17 cellular contexts compared by ENCODE assay signal in the genomic region with DNA sequence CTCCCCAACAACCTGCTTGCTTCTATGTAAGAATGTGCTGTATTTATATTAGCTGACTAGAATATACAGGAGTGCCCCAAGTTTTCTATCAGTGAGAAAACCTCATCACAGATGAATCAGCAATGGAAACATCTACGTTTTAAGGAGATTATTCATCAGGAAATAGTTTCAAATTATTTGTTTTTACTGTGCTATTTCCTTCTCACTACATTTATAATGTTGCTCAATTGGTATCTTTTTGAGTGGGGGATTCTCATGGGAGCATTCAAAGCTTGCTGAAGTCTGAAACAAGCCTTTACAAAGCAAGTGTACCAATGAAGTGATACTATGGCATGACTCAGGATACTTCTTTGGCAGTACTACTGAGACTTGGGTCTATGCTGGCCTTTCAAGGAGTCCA.
DNase-seq lines count a peak whose midpoint lies in the region; ATAC-seq, FAIRE-seq and TF ChIP-seq lines count a peak whose summit lies in the region.
"Had no signal": no experiment of that assay in that cellular context is flagged by ENCODE, and none has a peak within 500 bp of the region (broad histone marks: within the 10 kb centered on the region; RNA-seq: fewer than 3 reads in every experiment).

No MANE protein-coding gene starts in this region.

- peak overlapping the region; percentile 59 for H3K27ac ChIP-seq in mesenchymal stem cell (ENCODE audit: low read length, poor library complexity, severe bottlenecking)
- no peak overlapping the region for H3K27ac ChIP-seq in naive thymus-derived CD4-positive, alpha-beta T cell (ENCODE audit: low read depth, low read length)
- H3K27ac ChIP-seq: neutrophil, testis had no signal

- peaks cover 1% of the 10 kb centered on the region for H3K4me1 ChIP-seq in mesenchymal stem cell (ENCODE audit: control insufficient read depth, insufficient read depth, low read depth, low read length)
- no peaks in the 10 kb centered on the region for H3K4me1 ChIP-seq in naive thymus-derived CD4-positive, alpha-beta T cell (ENCODE audit: control insufficient read depth in 2 of 2, insufficient read depth in 2 of 2, low read length in 2 of 2)
- H3K4me1 ChIP-seq: testis had no signal

- H3K79me1 ChIP-seq in mesenchymal stem cell (replicated peaks; ENCODE audit: low read length, poor library complexity, severe bottlenecking), result no peaks in the 10 kb centered on the region

- H2BK15ac ChIP-seq in mesenchymal stem cell (ENCODE audit: low read depth, poor library complexity, severe bottlenecking), result no peak overlapping the region

- H4K91ac ChIP-seq in mesenchymal stem cell (ENCODE audit: low read length), result no peak overlapping the region

- no peak overlapping the region for H3K4me2 ChIP-seq in mesenchymal stem cell (ENCODE audit: low read length, poor library complexity, severe bottlenecking)

- CTCF ChIA-PET in naive thymus-derived CD4-positive, alpha-beta T cell (lab: Charles Lee), result no interaction called here

- H3K36me3 ChIP-seq in mesenchymal stem cell (ENCODE audit: control insufficient read depth in 1 of 2, insufficient read depth in 2 of 2, low read depth in 1 of 2, low read length in 2 of 2), result no peaks in the 10 kb centered on the region
- no peaks in the 10 kb centered on the region for H3K36me3 ChIP-seq in naive thymus-derived CD4-positive, alpha-beta T cell (ENCODE audit: control insufficient read depth in 2 of 3, insufficient read depth in 3 of 3, low read length in 3 of 3)
- H3K36me3 ChIP-seq: neutrophil had no signal

- H3K4me3 ChIP-seq in mesenchymal stem cell (ENCODE audit: insufficient read depth in 1 of 2, low read depth in 1 of 2, low read length in 2 of 2), result no peak overlapping the region
- no peak overlapping the region for H3K4me3 ChIP-seq in naive thymus-derived CD4-positive, alpha-beta T cell (ENCODE audit: low read length)
- H3K4me3 ChIP-seq: lung, testis had no signal

- H3K9me3 ChIP-seq in mesenchymal stem cell (ENCODE audit: control insufficient read depth, low read length), result no peaks in the 10 kb centered on the region
- no peaks in the 10 kb centered on the region for H3K9me3 ChIP-seq in naive thymus-derived CD4-positive, alpha-beta T cell (ENCODE audit: control insufficient read depth in 2 of 3, low read length in 3 of 3)
- H3K9me3 ChIP-seq: neutrophil, testis had no signal

- H4K8ac ChIP-seq in mesenchymal stem cell (ENCODE audit: low read length), result no peak overlapping the region

- H3K36me3 Mint-ChIP-seq in chondrocyte (ENCODE audit: low read depth), result no peaks in the 10 kb centered on the region
- no peaks in the 10 kb centered on the region for H3K36me3 Mint-ChIP-seq in naive thymus-derived CD4-positive, alpha-beta T cell

- DNase-seq in Caki2 (ENCODE audit: low read depth) (peak; percentile 46), LHCN-M2 (ENCODE audit: low read depth) (peak; percentile 91), chondrocyte (ENCODE audit: low spot score) (no peak), mesenchymal stem cell (peak; percentile 53), HTR-8/SVneo (ENCODE audit: insufficient read length, low spot score) (no peak)
- DNase-seq in naive thymus-derived CD4-positive, alpha-beta T cell, result no peak
- DNase-seq: activated CD4-positive, alpha-beta T cell treated with anti-CD3 and anti-CD28 coated beads, Interleukin-2, amount 50 U/mL, for 1 hour; aorta; hypothalamus; NCI-H1417; NCI-H446 treated with DMSO at 0.1 percent for 48 hours; testis had no signal

- no peaks in the 10 kb centered on the region for H3K9me3 Mint-ChIP-seq in chondrocyte (ENCODE audit: low read depth)
- H3K9me3 Mint-ChIP-seq in naive thymus-derived CD4-positive, alpha-beta T cell, result peaks cover 0 to 4% (median 0%) of the 10 kb centered on the region in 11 donors
- H3K9me3 Mint-ChIP-seq: activated T-helper 17 cell treated with anti-CD3 and anti-CD28 coated beads, Interleukin-2, amount 50 U/mL, for 72 hours had no signal

- no peak for FAIRE-seq in HTR-8/SVneo (lab: Jason Lieb, UNC)

- H2BK120ac ChIP-seq in mesenchymal stem cell (ENCODE audit: low read depth, low read length), result no peak overlapping the region

- H2AFZ ChIP-seq in mesenchymal stem cell (ENCODE audit: low read depth, low read length), result no peak overlapping the region

- no peak overlapping the region for H3K4ac ChIP-seq in mesenchymal stem cell (ENCODE audit: low read depth in 1 of 2, low read length in 2 of 2)

- no peak for TF ChIP-seq CTCF in chondrocyte (IDR thresholded peaks at IDR 0.05)

- POLR2A ChIA-PET in naive thymus-derived CD4-positive, alpha-beta T cell (lab: Charles Lee), result no interaction called here

- H3K4me3 Mint-ChIP-seq in chondrocyte (ENCODE audit: unreplicated experiment), result no peak overlapping the region
- H3K4me3 Mint-ChIP-seq in naive thymus-derived CD4-positive, alpha-beta T cell, result no peak overlapping the region
- H3K4me3 Mint-ChIP-seq: activated T-helper 17 cell treated with anti-CD3 and anti-CD28 coated beads, Interleukin-2, amount 50 U/mL, for 72 hours had no signal

- peak overlapping the region; percentile 78 for H3K27ac Mint-ChIP-seq in chondrocyte (ENCODE audit: unreplicated experiment)
- H3K27ac Mint-ChIP-seq in naive thymus-derived CD4-positive, alpha-beta T cell, result no peak overlapping the region
- H3K27ac Mint-ChIP-seq: activated T-helper 17 cell treated with anti-CD3 and anti-CD28 coated beads, Interleukin-2, amount 50 U/mL, for 72 hours had no signal

- H2BK12ac ChIP-seq in mesenchymal stem cell (ENCODE audit: low read length in 2 of 2), result no peak overlapping the region

- peak overlapping the region; percentile 70 for H3K9ac ChIP-seq in mesenchymal stem cell (ENCODE audit: low read length)

- H3K4me1 Mint-ChIP-seq in chondrocyte (ENCODE audit: low read depth), result peaks cover 33% of the 10 kb centered on the region
- H3K4me1 Mint-ChIP-seq in naive thymus-derived CD4-positive, alpha-beta T cell, result no peaks in the 10 kb centered on the region
- H3K4me1 Mint-ChIP-seq: activated T-helper 17 cell treated with anti-CD3 and anti-CD28 coated beads, Interleukin-2, amount 50 U/mL, for 72 hours had no signal

- no peaks in the 10 kb centered on the region for H3K27me3 Mint-ChIP-seq in chondrocyte (ENCODE audit: low read depth)
- H3K27me3 Mint-ChIP-seq in naive thymus-derived CD4-positive, alpha-beta T cell, result peaks cover 0 to 17% (median 14%) of the 10 kb centered on the region in 5 donors

- H3K18ac ChIP-seq in mesenchymal stem cell (ENCODE audit: low read depth in 1 of 2, low read length in 2 of 2), result no peak overlapping the region

- H3K23ac ChIP-seq in mesenchymal stem cell (ENCODE audit: low read length in 2 of 2), result no peak overlapping the region

- H3K27me3 ChIP-seq in mesenchymal stem cell (ENCODE audit: control insufficient read depth in 1 of 2, insufficient read depth in 1 of 2, low read length in 2 of 2), result no peaks in the 10 kb centered on the region
- H3K27me3 ChIP-seq in naive thymus-derived CD4-positive, alpha-beta T cell (ENCODE audit: control insufficient read depth in 2 of 2, insufficient read depth in 2 of 2, low read length in 2 of 2), result no peaks in the 10 kb centered on the region
- H3K27me3 ChIP-seq: neutrophil, testis had no signal

- H2BK5ac ChIP-seq in mesenchymal stem cell (ENCODE audit: low read depth, low read length, poor library complexity, severe bottlenecking), result no peak overlapping the region

- H2AK5ac ChIP-seq in mesenchymal stem cell (ENCODE audit: low read length, severe bottlenecking), result no peak overlapping the region

- intact Hi-C loops in naive thymus-derived CD4-positive, alpha-beta T cell (cut with micrococcal nuclease), result no loop called here

- in situ Hi-C loops in Caki2 (cut with HindIII; ENCODE audit: low pct_unique_long_range_greater_than_20kb, low sequenced_read_pairs), result no loop called here

- ATAC-seq in naive thymus-derived CD4-positive, alpha-beta T cell, result no peak
- ATAC-seq in GM21526 (IDR thresholded peaks at IDR 0.05; ENCODE audit: low FRiP score, unreplicated experiment), result no peak
- no peak for ATAC-seq in GM18873 (IDR thresholded peaks at IDR 0.05; ENCODE audit: low FRiP score, unreplicated experiment)
- ATAC-seq: activated T-helper 17 cell treated with anti-CD3 and anti-CD28 coated beads, Interleukin-2, amount 50 U/mL, for 72 hours had no signal

- no peak overlapping the region for H3K14ac ChIP-seq in mesenchymal stem cell (ENCODE audit: low read length in 2 of 2)

- no CpG with 5 or more reads among the region's 1 CpG for WGBS in mesenchymal stem cell

Comparison
In these comparisons a context has a peak if more than half of its experiments do, and no peak if none do; other contexts are left out.
1. DNase-seq: peak in Caki2 (single experiment), LHCN-M2 (single experiment) and mesenchymal stem cell (single experiment); none in chondrocyte (single experiment), naive thymus-derived CD4-positive, alpha-beta T cell (0 of 9) and HTR-8/SVneo (single experiment).